ENCODE assay signal across 17 cellular contexts in genomic region chr3:108181172-108181571, GRCh38.
"Had no signal": no experiment of that assay in that cellular context is flagged by ENCODE, and none has a peak within 500 bp of the region (broad histone marks: within the 10 kb centered on the region; RNA-seq: fewer than 3 reads in every experiment).

No MANE protein-coding gene starts in this region.

- H3K4me3 Mint-ChIP-seq: activated CD8-positive, alpha-beta memory T cell treated with anti-CD3 and anti-CD28 coated beads, Interleukin-2, amount 10 ng/mL, durations not matched to agents 7 days and 5 days; activated naive CD4-positive, alpha-beta T cell treated with anti-CD3 and anti-CD28 coated beads, Interleukin-2, amount 10 ng/mL, durations not matched to agents 7 days and 5 days; neural crest cell; stimulated activated naive CD8-positive, alpha-beta T cell treated with anti-CD3 and anti-CD28 coated beads, Interleukin-15, amount 100 ng/mL, for 72 hours had no signal

- H3K36me3 ChIP-seq: cardiac muscle cell, ovary had no signal

- H3K9me3 ChIP-seq: ovary, testis, upper lobe of right lung had no signal

- DNase-seq: activated CD4-positive, alpha-beta T cell treated with anti-CD3 and anti-CD28 coated beads for 1 hour; activated CD4-positive, alpha-beta T cell treated with anti-CD3 and anti-CD28 coated beads, Interleukin-2, amount 50 U/mL, for 4 hours; activated CD8-positive, alpha-beta memory T cell treated with anti-CD3 and anti-CD28 coated beads, Interleukin-2, amount 10 ng/mL, durations not matched to agents 7 days and 5 days; activated naive CD4-positive, alpha-beta T cell treated with anti-CD3 and anti-CD28 coated beads, Interleukin-2, amount 10 ng/mL, durations not matched to agents 7 days and 5 days; activated T-cell treated with anti-CD3 and anti-CD28 coated beads, Interleukin-2, amount 50 U/mL, for 1 hour; left lung; ovary; spleen; stimulated activated naive CD8-positive, alpha-beta T cell treated with anti-CD3 and anti-CD28 coated beads, Interleukin-15, amount 100 ng/mL, for 72 hours; T1000; testis; upper lobe of right lung had no signal

- H3K27me3 Mint-ChIP-seq: activated CD8-positive, alpha-beta memory T cell treated with anti-CD3 and anti-CD28 coated beads, Interleukin-2, amount 10 ng/mL, durations not matched to agents 7 days and 5 days; activated naive CD4-positive, alpha-beta T cell treated with anti-CD3 and anti-CD28 coated beads, Interleukin-2, amount 10 ng/mL, durations not matched to agents 7 days and 5 days; stimulated activated naive CD8-positive, alpha-beta T cell treated with anti-CD3 and anti-CD28 coated beads, Interleukin-15, amount 100 ng/mL, for 72 hours had no signal

- H3K27ac ChIP-seq: cardiac muscle cell, left lung, ovary, testis, upper lobe of right lung had no signal

- H3K4me1 Mint-ChIP-seq: activated CD8-positive, alpha-beta memory T cell treated with anti-CD3 and anti-CD28 coated beads, Interleukin-2, amount 10 ng/mL, durations not matched to agents 7 days and 5 days; activated naive CD4-positive, alpha-beta T cell treated with anti-CD3 and anti-CD28 coated beads, Interleukin-2, amount 10 ng/mL, durations not matched to agents 7 days and 5 days; neural crest cell had no signal

- H3K27ac Mint-ChIP-seq: activated CD8-positive, alpha-beta memory T cell treated with anti-CD3 and anti-CD28 coated beads, Interleukin-2, amount 10 ng/mL, durations not matched to agents 7 days and 5 days; activated naive CD4-positive, alpha-beta T cell treated with anti-CD3 and anti-CD28 coated beads, Interleukin-2, amount 10 ng/mL, durations not matched to agents 7 days and 5 days; stimulated activated naive CD8-positive, alpha-beta T cell treated with anti-CD3 and anti-CD28 coated beads, Interleukin-15, amount 100 ng/mL, for 72 hours had no signal

- H3K27me3 ChIP-seq: cardiac muscle cell, left lung, ovary, spleen, testis, upper lobe of right lung had no signal

- H3K4me1 ChIP-seq: testis, upper lobe of right lung had no signal

- H3K4me3 ChIP-seq: cardiac muscle cell, left lung, ovary, spleen, testis, upper lobe of right lung had no signal

- FAIRE-seq: endometrium, keratinocyte had no signal

- ATAC-seq: activated CD8-positive, alpha-beta memory T cell treated with anti-CD3 and anti-CD28 coated beads, Interleukin-2, amount 10 ng/mL, durations not matched to agents 7 days and 5 days; left lung; sciatic nerve; stimulated activated naive CD8-positive, alpha-beta T cell treated with anti-CD3 and anti-CD28 coated beads, Interleukin-15, amount 100 ng/mL, for 72 hours; upper lobe of right lung had no signal
